In genomic region chr16:51981725-51982124, GRCh38 we compare ENCODE assay signal across 19 cellular contexts.
A peak's percentile ranks its signal among the peaks of the same experiment; 100 is the strongest.
DNase-seq lines count a peak whose midpoint lies in the region; FAIRE-seq and TF ChIP-seq lines count a peak whose summit lies in the region.
"Had no signal": no experiment of that assay in that cellular context is flagged by ENCODE, and none has a peak within 500 bp of the region (broad histone marks: within the 10 kb centered on the region; RNA-seq: fewer than 3 reads in every experiment).

No MANE protein-coding gene starts in this region.

- CTCF ChIA-PET in H1 (lab: Charles Lee; ENCODE audit: partially characterized antibody), result interaction anchor here (0.6 to 22.6 kb wide), 18 partner anchors 10 to 941 kb away, joined by 3 to 424 read pairs (median 4); no protein-coding TSS in a partner anchor

- H3K4me2 ChIP-seq in H1 (ENCODE audit: insufficient read depth in 1 of 2, low read depth in 2 of 2, low read length in 2 of 2), result no peak overlapping the region
- H3K4me2 ChIP-seq in mesendoderm (ENCODE audit: low read length), result no peak overlapping the region

- no peak for TF ChIP-seq EP300 in H1 (IDR thresholded peaks at IDR 0.05; ENCODE audit: borderline replicate concordance in 1 of 2, low read depth in 2 of 2, low read length in 2 of 2)

- H3K14ac ChIP-seq in H1 (ENCODE audit: insufficient read length), result no peak overlapping the region

- H3K36me3 ChIP-seq in adrenal gland (replicated peaks in 1 of 2) (no peaks in the 10 kb centered on the region), H1 (ENCODE audit: control insufficient read depth in 2 of 4, insufficient read depth in 4 of 4, low read length in 3 of 4) (no peaks in the 10 kb centered on the region), mesendoderm (ENCODE audit: control insufficient read depth, insufficient read depth, low read length) (no peaks in the 10 kb centered on the region), breast epithelium (no peaks in the 10 kb centered on the region)

- H2BK5ac ChIP-seq in H1 (ENCODE audit: low read depth, low read length), result no peak overlapping the region
- H2BK5ac ChIP-seq in mesendoderm (ENCODE audit: low read length), result no peak overlapping the region

- H2AK5ac ChIP-seq in H1 (ENCODE audit: low read depth, low read length), result no peak overlapping the region
- no peak overlapping the region for H2AK5ac ChIP-seq in mesendoderm (ENCODE audit: low read length)

- no peak overlapping the region for H3K4me3 ChIP-seq in adrenal gland
- no peak overlapping the region for H3K4me3 ChIP-seq in H1 (ENCODE audit: extremely low read depth in 1 of 4, insufficient read depth in 2 of 4, low read depth in 3 of 4, low read length in 4 of 4)
- no peak overlapping the region for H3K4me3 ChIP-seq in mesendoderm (ENCODE audit: low read length)
- H3K4me3 ChIP-seq in breast epithelium, result no peak overlapping the region

- no peak overlapping the region for H2BK20ac ChIP-seq in H1 (ENCODE audit: low read length)

- intact Hi-C loops in adrenal gland (cut with DNase I), result loop anchor here in 1 of 2 donors (5.0 kb wide), 1 partner anchor 159 kb away; no protein-coding TSS in a partner anchor
- intact Hi-C loops in breast epithelium (cut with DNase I; ENCODE audit: low total_unique reads), result no loop called here

- H2BK12ac ChIP-seq in H1 (ENCODE audit: low read depth, low read length), result no peak overlapping the region

- H3K4me1 ChIP-seq in adrenal gland (replicated peaks in 1 of 2) (peaks cover 0 to 7% of the 10 kb centered on the region in 2 donors), H1 (replicated peaks in 1 of 4; ENCODE audit: control insufficient read depth in 3 of 4, insufficient read depth in 4 of 4, low read length in 3 of 4) (no peaks in the 10 kb centered on the region), mesendoderm (ENCODE audit: control insufficient read depth, low read depth, low read length) (no peaks in the 10 kb centered on the region), breast epithelium (no peaks in the 10 kb centered on the region)
- H3K4me1 ChIP-seq: Caco-2 had no signal

- H2BK120ac ChIP-seq in H1 (replicated peaks; ENCODE audit: low read depth, low read length), result no peak overlapping the region
- no peak overlapping the region for H2BK120ac ChIP-seq in mesendoderm (ENCODE audit: low read depth, low read length)

- H3K4ac ChIP-seq in H1 (replicated peaks; ENCODE audit: insufficient read length, low read depth, low read length) (no peak overlapping the region), mesendoderm (ENCODE audit: low read depth, low read length) (no peak overlapping the region)

- DNase-seq in adrenal gland, result peak; percentile 17 to 73 (median 60)
- no peak for DNase-seq in H1 (ENCODE audit: low read depth in 1 of 2, low spot score in 2 of 2)
- DNase-seq in mesendoderm, result peak; percentile 4
- DNase-seq in substantia nigra (lab: John Stamatoyannopoulos, UW), result no peak
- DNase-seq in NCI-H748 treated with DMSO at 0.1 percent for 48 hours (lab: John Stamatoyannopoulos, UW), result no peak
- DNase-seq in breast epithelium (ENCODE audit: low spot score in 2 of 2), result no peak
- DNase-seq in activated effector memory CD4-positive, alpha-beta T cell treated with anti-CD3 and anti-CD28 coated beads, Interleukin-2, amount 50 U/mL, for 16 hours, result no peak
- DNase-seq: ACHN; Caco-2; CD4-positive, alpha-beta T cell; GOT3; H9; KBM-7 had no signal

- H3K56ac ChIP-seq in H1 (replicated peaks; ENCODE audit: insufficient read length, low read depth, low read length), result no peak overlapping the region
- H3K56ac ChIP-seq in mesendoderm (ENCODE audit: low read length), result no peak overlapping the region

- H4K5ac ChIP-seq in H1 (ENCODE audit: insufficient read length, low read depth, low read length) (no peak overlapping the region), mesendoderm (ENCODE audit: low read length) (no peak overlapping the region)

- H2BK15ac ChIP-seq in H1 (ENCODE audit: low read length), result no peak overlapping the region
- no peak overlapping the region for H2BK15ac ChIP-seq in mesendoderm (replicated peaks; ENCODE audit: low read depth)

- H4K91ac ChIP-seq in H1 (replicated peaks; ENCODE audit: insufficient read length, low read length), result no peak overlapping the region

- H3K18ac ChIP-seq in H1 (ENCODE audit: extremely low read depth, low read length) (no peak overlapping the region), mesendoderm (ENCODE audit: low read length) (no peak overlapping the region)

- 0 out of 2 replicates have a peak overlapping the region, but pooled peaks have one; percentile 8 for H2AFZ ChIP-seq in H1 (ENCODE audit: low read length)

- H3K79me1 ChIP-seq in H1 (ENCODE audit: low read depth, low read length) (no peaks in the 10 kb centered on the region), mesendoderm (ENCODE audit: low read length) (no peaks in the 10 kb centered on the region)

- no peak for FAIRE-seq in H1 (lab: Jason Lieb, UNC)
- FAIRE-seq: A204.1, D721Med, G401.6, GM12891 had no signal

- H4K8ac ChIP-seq in H1 (ENCODE audit: extremely low read depth, insufficient read depth, low read length) (no peak overlapping the region), mesendoderm (ENCODE audit: low read depth, low read length) (no peak overlapping the region)

- TF ChIP-seq RAD21 in H1 (IDR thresholded peaks at IDR 0.05 in 1 of 2, conservative IDR thresholded peaks at IDR 0.05 in 1 of 2; ENCODE audit: low read depth in 2 of 2, low read length in 2 of 2), result no peak

- POLR2A ChIA-PET in H1 (lab: Charles Lee; ENCODE audit: partially characterized antibody), result interaction anchor here (1.6 kb wide), 1 partner anchor 163 kb away, joined by 6 read pairs; no protein-coding TSS in a partner anchor

- no peak overlapping the region for H3K27ac ChIP-seq in adrenal gland
- no peak overlapping the region for H3K27ac ChIP-seq in H1 (ENCODE audit: low read depth, low read length)
- no peak overlapping the region for H3K27ac ChIP-seq in mesendoderm (ENCODE audit: low read depth, low read length)
- H3K27ac ChIP-seq in substantia nigra (ENCODE audit: low read depth, low read length, poor library complexity, severe bottlenecking), result peak overlapping the region; percentile 22
- H3K27ac ChIP-seq in breast epithelium, result no peak overlapping the region
- H3K27ac ChIP-seq: C4-2B, HL-60 had no signal

- H3K9me3 ChIP-seq in adrenal gland (replicated peaks in 1 of 3) (no peaks in the 10 kb centered on the region), H1 (ENCODE audit: insufficient read depth in 2 of 2, low read depth in 1 of 2, low read length in 1 of 2) (no peaks in the 10 kb centered on the region; a peak in 1 of 4 replicates), breast epithelium (no peaks in the 10 kb centered on the region)
- H3K9me3 ChIP-seq: Caco-2 had no signal

- H3K23ac ChIP-seq in H1 (ENCODE audit: insufficient read length) (no peak overlapping the region), mesendoderm (ENCODE audit: low read length) (no peak overlapping the region)

- H4K20me1 ChIP-seq in H1 (replicated peaks in 1 of 2; ENCODE audit: control insufficient read depth in 1 of 2, insufficient read depth in 2 of 2, low read length in 2 of 2), result no peaks in the 10 kb centered on the region

- H3K27me3 ChIP-seq in adrenal gland (no peaks in the 10 kb centered on the region), H1 (replicated peaks in 1 of 4; ENCODE audit: control insufficient read depth in 3 of 4, extremely low read depth in 1 of 4, insufficient read depth in 3 of 4, low read length in 3 of 4) (no peaks in the 10 kb centered on the region), mesendoderm (ENCODE audit: insufficient read depth, low read length, poor library complexity) (no peaks in the 10 kb centered on the region), breast epithelium (peaks cover 0 to 4% of the 10 kb centered on the region in 2 donors)

- TF ChIP-seq POLR2A in adrenal gland (IDR thresholded peaks at IDR 0.05), result no peak
- no peak for TF ChIP-seq POLR2A in H1 (IDR thresholded peaks at IDR 0.05; ENCODE audit: control extremely low read depth in 1 of 2, low read depth in 2 of 2, low read length in 2 of 2)
- TF ChIP-seq POLR2A in breast epithelium (IDR thresholded peaks at IDR 0.05), result no peak

- H3K23me2 ChIP-seq in H1 (ENCODE audit: low read depth, low read length), result peaks cover 5% of the 10 kb centered on the region; the same call in 1 of the 2 replicates

- 50 to 65% (median 59%) methylated on average over 3 of the region's 3 CpGs for WGBS in adrenal gland, 4 donors
- WGBS in H1 (ENCODE audit: extremely low coverage in 1 of 2, insufficient coverage in 1 of 2, insufficient read length in 1 of 2, insufficient replicate concordance in 2 of 2, low coverage in 1 of 2, low lambda C conversion rate in 2 of 2, missing lambda C conversion rate in 1 of 2), 2 experiments, result 85% methylated on average over 3 of the region's 3 CpGs; no CpG with 5 or more reads in 1 of the 2 experiments
- no CpG with 5 or more reads among the region's 3 CpGs for WGBS in mesendoderm (ENCODE audit: extremely low coverage, insufficient coverage, low lambda C conversion rate)

- H3K79me2 ChIP-seq in H1 (ENCODE audit: control insufficient read depth in 1 of 2, insufficient read depth in 2 of 2, low read length in 2 of 2), result no peaks in the 10 kb centered on the region
- no peaks in the 10 kb centered on the region for H3K79me2 ChIP-seq in mesendoderm (ENCODE audit: control insufficient read depth, insufficient read depth, low read length)

- H3K9ac ChIP-seq in H1 (replicated peaks in 1 of 4; ENCODE audit: extremely low read depth in 1 of 4, low read depth in 3 of 4, low read length in 3 of 4) (no peak overlapping the region), mesendoderm (ENCODE audit: low read length) (no peak overlapping the region)

- TF ChIP-seq CTCF in adrenal gland (IDR thresholded peaks at IDR 0.05), result no peak
- no peak for TF ChIP-seq CTCF in H1 (IDR thresholded peaks at IDR 0.05; ENCODE audit: control extremely low read depth in 1 of 3, insufficient read depth in 1 of 3, low read depth in 1 of 3, low read length in 3 of 3)
- no peak for TF ChIP-seq CTCF in breast epithelium (IDR thresholded peaks at IDR 0.05)

TF ChIP-seq in H1, 55 proteins besides CTCF, POLR2A, EP300 and RAD21:
- TF ChIP-seq SRF (IDR thresholded peaks at IDR 0.05; ENCODE audit: low read depth, low read length) (no peak), TEAD4 (IDR thresholded peaks at IDR 0.05; ENCODE audit: low read depth, low read length) (no peak), TCF12 (IDR thresholded peaks at IDR 0.05; ENCODE audit: low read depth, low read length) (no peak), CREB1 (IDR thresholded peaks at IDR 0.05) (no peak), CTBP2 (IDR thresholded peaks at IDR 0.05; ENCODE audit: borderline replicate concordance, insufficient read depth, insufficient read length, low read length) (no peak), ASH2L (IDR thresholded peaks at IDR 0.05; ENCODE audit: low read length) (no peak), GABPA (IDR thresholded peaks at IDR 0.05; ENCODE audit: borderline replicate concordance, insufficient read depth, low read length) (no peak), HDAC2 (IDR thresholded peaks at IDR 0.05; ENCODE audit: borderline replicate concordance in 1 of 2, low read depth in 2 of 2, low read length in 2 of 2) (no peak), CEBPB (IDR thresholded peaks at IDR 0.05; ENCODE audit: low read depth, low read length) (no peak), TAF1 (IDR thresholded peaks at IDR 0.05; ENCODE audit: low read depth, low read length) (no peak), PHF8 (conservative IDR thresholded peaks at IDR 0.05; ENCODE audit: low read depth, low read length) (no peak)

Comparison
In these comparisons a context has a peak if more than half of its experiments do, and no peak if none do; other contexts are left out.
1. DNase-seq: peak in adrenal gland (7 of 7) and mesendoderm (single experiment); none in H1 (0 of 2), substantia nigra (0 of 49), NCI-H748 treated with DMSO at 0.1 percent for 48 hours (single experiment), breast epithelium (0 of 2) and activated effector memory CD4-positive, alpha-beta T cell treated with anti-CD3 and anti-CD28 coated beads, Interleukin-2, amount 50 U/mL, for 16 hours (single experiment).